In the genomic region with DNA sequence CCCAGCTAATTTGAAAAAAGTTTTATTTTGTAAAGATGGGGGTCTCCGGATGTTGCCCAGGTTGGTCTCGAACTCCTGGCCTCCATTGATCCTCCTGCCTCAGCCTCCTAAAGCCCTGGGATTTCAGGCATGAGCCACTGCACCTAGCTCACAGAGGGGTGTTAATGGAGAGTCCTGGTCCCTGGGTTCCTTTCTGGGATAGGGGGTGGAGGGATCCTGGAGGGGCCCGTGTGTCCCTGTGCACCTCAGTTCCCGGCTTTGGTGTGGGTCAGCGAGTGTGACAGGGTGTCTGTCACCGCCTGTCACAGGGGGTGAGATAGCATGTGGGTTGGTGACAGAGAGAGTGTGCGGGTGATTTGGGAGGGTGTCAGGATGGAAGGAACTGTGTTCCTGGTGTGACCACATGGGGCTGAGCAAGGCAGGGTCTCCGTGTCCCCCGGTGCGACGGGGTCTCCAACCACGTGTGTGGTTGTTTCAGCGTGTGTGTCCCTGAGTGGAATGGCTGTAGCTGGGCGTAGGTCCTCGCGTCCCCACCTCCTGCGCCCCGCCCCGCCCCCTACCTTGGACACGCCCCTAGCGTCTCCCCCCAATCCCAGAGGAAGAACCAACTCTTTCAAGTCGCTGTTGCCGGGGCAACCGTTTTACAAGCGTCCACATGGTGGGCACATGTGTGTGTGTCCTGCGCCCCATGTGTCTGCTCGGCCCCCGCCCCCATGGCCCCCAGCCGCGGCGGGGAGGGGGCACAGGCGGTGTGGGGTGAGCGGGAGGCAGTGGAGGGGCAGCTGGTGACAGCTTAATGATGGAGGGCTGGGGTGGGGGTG, we compare ENCODE assay signal across 11 cellular contexts. TPM values are rescaled to one million over a fixed set of nuclear protein-coding genes. Genes with fewer than 3 reads are reported as not detected.
A peak's percentile ranks its signal among the peaks of the same experiment; 100 is the strongest.
DNase-seq lines count a peak whose midpoint lies in the region; ATAC-seq and TF ChIP-seq lines count a peak whose summit lies in the region.
"Had no signal": no experiment of that assay in that cellular context is flagged by ENCODE, and none has a peak within 500 bp of the region (broad histone marks: within the 10 kb centered on the region; RNA-seq: fewer than 3 reads in every experiment).

No MANE protein-coding gene starts in this region.

- H3K79me2 ChIP-seq in SK-N-SH (ENCODE audit: insufficient read depth) (no peaks in the 10 kb centered on the region), neural progenitor cell (ENCODE audit: low read depth) (no peaks in the 10 kb centered on the region)

- H4K20me1 ChIP-seq in SK-N-SH (ENCODE audit: insufficient read depth), result no peaks in the 10 kb centered on the region
- no peaks in the 10 kb centered on the region for H4K20me1 ChIP-seq in neural progenitor cell (ENCODE audit: low read depth)

- TF ChIP-seq POLR2A in upper lobe of left lung (IDR thresholded peaks at IDR 0.05), result no peak

- DNase-seq in SK-N-SH (peak; percentile 66), NCI-H146 treated with DMSO at 0.1 percent for 48 hours (lab: John Stamatoyannopoulos, UW; ENCODE audit: unreplicated experiment) (peak; percentile 14), choroid plexus epithelial cell (ENCODE audit: low read depth) (peak; percentile 44), neural progenitor cell (ENCODE audit: low spot score) (peak; percentile 91), OCI-M2 (lab: John Stamatoyannopoulos, UW; ENCODE audit: unreplicated experiment) (no peak), T1000 (lab: John Stamatoyannopoulos, UW) (no peak), upper lobe of left lung (no peak)
- DNase-seq: activated CD8-positive, alpha-beta memory T cell treated with anti-CD3 and anti-CD28 coated beads for 24 hours; central memory CD4-positive, alpha-beta T cell had no signal

- H3K9me3 Mint-ChIP-seq in neural progenitor cell, result no peaks in the 10 kb centered on the region

- TF ChIP-seq RAD21 in SK-N-SH (IDR thresholded peaks at IDR 0.05; ENCODE audit: low read length), result no peak

- H3K4me1 Mint-ChIP-seq in neural progenitor cell, result peaks cover 38% of the 10 kb centered on the region

- 69% methylated on average over 9 of the region's 33 CpGs for WGBS in SK-N-SH (ENCODE audit: low lambda C conversion rate)
- WGBS in upper lobe of left lung, 2 donors, result 20 to 74% methylated on average over 5 to 26 of the region's 33 CpGs

- TF ChIP-seq CTCF in SK-N-SH (IDR thresholded peaks at IDR 0.05) (no peak), choroid plexus epithelial cell (conservative IDR thresholded peaks at IDR 0.05; ENCODE audit: low read depth, low read length) (no peak), neural progenitor cell (IDR thresholded peaks at IDR 0.05) (no peak), upper lobe of left lung (IDR thresholded peaks at IDR 0.05) (no peak)

- H3K9me2 ChIP-seq in SK-N-SH, result no peaks in the 10 kb centered on the region

- H3K9me3 ChIP-seq in SK-N-SH (no peaks in the 10 kb centered on the region), neural progenitor cell (ENCODE audit: low read depth) (no peaks in the 10 kb centered on the region), upper lobe of left lung (no peaks in the 10 kb centered on the region)

- TF ChIP-seq EP300 in SK-N-SH (IDR thresholded peaks at IDR 0.05; ENCODE audit: borderline replicate concordance in 1 of 2, low read depth in 1 of 2, low read length in 1 of 2) (no peak), upper lobe of left lung (IDR thresholded peaks at IDR 0.05) (no peak)

- ATAC-seq in SK-N-SH treated with all-trans-retinoic acid at 6 μM for 48 hours, result no peak
- no peak for ATAC-seq in upper lobe of left lung (ENCODE audit: low FRiP score in 2 of 2)

- H3F3A ChIP-seq in SK-N-SH (replicated peaks; ENCODE audit: insufficient read depth) (no peaks in the 10 kb centered on the region), neural progenitor cell (ENCODE audit: low read depth) (peaks cover 28% of the 10 kb centered on the region)

- H3K4me1 ChIP-seq in SK-N-SH (ENCODE audit: control insufficient read depth in 1 of 2, insufficient read depth in 2 of 2, low read depth in 1 of 2, low read length in 1 of 2), result peaks cover 3 to 35% of the 10 kb centered on the region in 2 experiments; a peak in 1 of 4 replicates
- peaks cover 10% of the 10 kb centered on the region for H3K4me1 ChIP-seq in neural progenitor cell
- H3K4me1 ChIP-seq in upper lobe of left lung, result peaks cover 17 to 36% (median 19%) of the 10 kb centered on the region in 4 donors

- H3K36me3 ChIP-seq in SK-N-SH (replicated peaks in 1 of 2; ENCODE audit: control insufficient read depth in 1 of 2, insufficient read depth in 2 of 2, low read length in 1 of 2) (no peaks in the 10 kb centered on the region), neural progenitor cell (no peaks in the 10 kb centered on the region), upper lobe of left lung (no peaks in the 10 kb centered on the region)

- no peak overlapping the region for H3K4me3 ChIP-seq in SK-N-SH (ENCODE audit: low read depth in 2 of 2, low read length in 1 of 2)
- H3K4me3 ChIP-seq in choroid plexus epithelial cell (ENCODE audit: low read depth, low read length), result no peak overlapping the region
- H3K4me3 ChIP-seq in neural progenitor cell, result peak overlapping the region; percentile 24
- H3K4me3 ChIP-seq in upper lobe of left lung, result no peak overlapping the region

- H3K27me3 ChIP-seq in SK-N-SH (ENCODE audit: insufficient read depth) (peaks cover 6% of the 10 kb centered on the region; the same call in 1 of the 2 replicates), neural progenitor cell (peaks cover 39% of the 10 kb centered on the region), upper lobe of left lung (peaks cover 0 to 29% (median 13%) of the 10 kb centered on the region in 4 donors)

- CTCF ChIA-PET in SK-N-SH (lab: Yijun Ruan, JAX), result interaction anchor here (1.1 to 3.9 kb wide), 9 partner anchors 9 to 220 kb away, joined by 3 to 51 read pairs (median 8); a partner anchor contains a TSS

- H3K27me3 Mint-ChIP-seq in neural progenitor cell (ENCODE audit: insufficient read depth, low read depth), result peaks cover 23% of the 10 kb centered on the region

- H2AFZ ChIP-seq in SK-N-SH (ENCODE audit: low read depth) (no peak overlapping the region), neural progenitor cell (replicated peaks) (no peak overlapping the region)

- no peak overlapping the region for H3K27ac Mint-ChIP-seq in neural progenitor cell

- no peak overlapping the region for H3K9ac ChIP-seq in SK-N-SH
- H3K9ac ChIP-seq in neural progenitor cell, result no peak overlapping the region

- no peaks in the 10 kb centered on the region for H3K36me3 Mint-ChIP-seq in neural progenitor cell

- POLR2A ChIA-PET in SK-N-SH (lab: Yijun Ruan, JAX), result interaction anchor here (1.1 kb wide), 1 partner anchor 26 kb away, joined by 3 read pairs; no protein-coding TSS in a partner anchor

- H3K4me3 Mint-ChIP-seq in neural progenitor cell, result peak overlapping the region; percentile 50

- H3K4me2 ChIP-seq in SK-N-SH (no peak overlapping the region), neural progenitor cell (peak overlapping the region; percentile 61)

- H3K27ac ChIP-seq in SK-N-SH (ENCODE audit: low read depth in 2 of 2, low read length in 1 of 2) (no peak overlapping the region), neural progenitor cell (no peak overlapping the region), upper lobe of left lung (no peak overlapping the region)

TF ChIP-seq in SK-N-SH, 30 proteins besides CTCF, POLR2A, EP300 and RAD21:
- TF ChIP-seq TCF12 (IDR thresholded peaks at IDR 0.05) (no peak), MXI1 (IDR thresholded peaks at IDR 0.05; ENCODE audit: low read depth, low read length) (peak; percentile 71), FOSL2 (IDR thresholded peaks at IDR 0.05; ENCODE audit: borderline replicate concordance, low read depth) (no peak), CHD2 (IDR thresholded peaks at IDR 0.05; ENCODE audit: low read length, partially characterized antibody) (peak; percentile 19)

TF ChIP-seq in SK-N-SH treated with all-trans-retinoic acid at 6 μM for 48 hours, 23 proteins besides CTCF, POLR2A, EP300 and RAD21 (continues in another document):
- no peak for TF ChIP-seq ZC3H10 (CRISPR knock-in tag; IDR thresholded peaks at IDR 0.05)

RNA-seq across cellular contexts. Expression of a gene that starts 2.9 kb away (rescaled TPM):
- 0.54 and 0.99 TPM in 2 replicates for polyA plus RNA-seq in SK-N-SH (2012; rRNA removed)
- 0.31 and 0.77 TPM in 2 replicates for polyA plus RNA-seq in SK-N-SH (2012; cell fraction: cytosol; rRNA removed)
- 0.73 and 0.92 TPM in 2 replicates for polyA plus RNA-seq in SK-N-SH (2012; cell fraction: nucleus; rRNA removed)
- 2.4 and 6.0 TPM in 2 replicates for total RNA-seq in neural progenitor cell (ENCODE audit: low replicate concordance)
- 10 to 100 TPM in 1 of 6 donors, 1 to 10 TPM in 4, under 1 TPM in 1; 0.77 to 13.3 (median 4.5) TPM for total RNA-seq in upper lobe of left lung

RNA-seq across cellular contexts. Expression of a gene that starts 11.0 kb away (rescaled TPM):
- polyA plus RNA-seq in SK-N-SH (2012; rRNA removed), result 44.0 and 45.2 TPM in 2 replicates
- 20.9 and 24.8 TPM in 2 replicates for polyA plus RNA-seq in SK-N-SH (2012; cell fraction: cytosol; rRNA removed)
- 151 and 182 TPM in 2 replicates for polyA plus RNA-seq in SK-N-SH (2012; cell fraction: nucleus; rRNA removed)
- 20.7 and 27.6 TPM in 2 replicates for total RNA-seq in neural progenitor cell (ENCODE audit: low replicate concordance)
- 10 to 100 TPM; 31.4 to 88.0 (median 43.1) TPM for total RNA-seq in upper lobe of left lung

RNA-seq across cellular contexts. Expression of a gene that starts 17.5 kb away (rescaled TPM):
- 0.82 and 0.91 TPM in 2 replicates for polyA plus RNA-seq in SK-N-SH (2012; rRNA removed)
- polyA plus RNA-seq in SK-N-SH (2012; cell fraction: cytosol; rRNA removed), result 0.12 and 0.25 TPM in 2 replicates
- 8.4 and 9.5 TPM in 2 replicates for polyA plus RNA-seq in SK-N-SH (2012; cell fraction: nucleus; rRNA removed)
- total RNA-seq in neural progenitor cell (ENCODE audit: low replicate concordance) (0.40 TPM in 1 of 2 replicates, not detected in the other), upper lobe of left lung (1 to 10 TPM; 1.8 to 4.4 (median 3.4) TPM)

RNA-seq across cellular contexts. Expression of a gene that starts 37.5 kb away (rescaled TPM):
- polyA plus RNA-seq in SK-N-SH (2012; rRNA removed), result not detected in 2 replicates
- not detected in 2 replicates for polyA plus RNA-seq in SK-N-SH (2012; cell fraction: cytosol; rRNA removed)
- polyA plus RNA-seq in SK-N-SH (2012; cell fraction: nucleus; rRNA removed), result not detected in 2 replicates
- total RNA-seq in neural progenitor cell (ENCODE audit: low replicate concordance) (not detected in 2 replicates), upper lobe of left lung (1 to 10 TPM in 2 of 6 donors, under 1 TPM in 4; 0.30 to 3.6 (median 0.82) TPM)
- total RNA-seq: pulmonary artery endothelial cell had no signal

RNA-seq across cellular contexts. Expression of a gene that starts 49.2 kb away (rescaled TPM):
- polyA plus RNA-seq in SK-N-SH (2012; rRNA removed), result not detected in 2 replicates
- not detected in 2 replicates for polyA plus RNA-seq in SK-N-SH (2012; cell fraction: cytosol; rRNA removed)
- not detected in 2 replicates for polyA plus RNA-seq in SK-N-SH (2012; cell fraction: nucleus; rRNA removed)
- 0.34 TPM in 1 of 2 replicates, not detected in the other for total RNA-seq in neural progenitor cell (ENCODE audit: low replicate concordance)
- total RNA-seq in upper lobe of left lung, result 10 to 100 TPM in 4 of 6 donors, 1 to 10 TPM in 2; 4.2 to 19.5 (median 12.7) TPM
- total RNA-seq: pulmonary artery endothelial cell had no signal

Comparison
In these comparisons a context has a peak if more than half of its experiments do, and no peak if none do; other contexts are left out.
1. DNase-seq: peak in SK-N-SH (single experiment), NCI-H146 treated with DMSO at 0.1 percent for 48 hours (single experiment), choroid plexus epithelial cell (single experiment) and neural progenitor cell (single experiment); none in OCI-M2 (single experiment), T1000 (single experiment) and upper lobe of left lung (0 of 2).